1 cellular context compared by ENCODE assay signal in genomic region chr1:236532850-236533249, GRCh38.
A peak's percentile ranks its signal among the peaks of the same experiment; 100 is the strongest.
TF ChIP-seq lines count a peak whose summit lies in the region.

No MANE protein-coding gene starts in this region.

TF ChIP-seq in liver, 16 proteins besides CTCF, POLR2A, EP300 and RAD21 (continued from another document):
- no peak for TF ChIP-seq FOXA1 (IDR thresholded peaks at IDR 0.05)
- peak; percentile 20 to 61 for TF ChIP-seq HNF4A (conservative IDR thresholded peaks at IDR 0.05)
- no peak for TF ChIP-seq ZBTB33 (IDR thresholded peaks at IDR 0.05)
- no peak for TF ChIP-seq YY1 (IDR thresholded peaks at IDR 0.05)
- TF ChIP-seq JUND (IDR thresholded peaks at IDR 0.05): no peak
- TF ChIP-seq SP1 (IDR thresholded peaks at IDR 0.05): peak; percentile 28
- no peak for TF ChIP-seq ATF3 (IDR thresholded peaks at IDR 0.05)
- peak; percentile 44 to 59 for TF ChIP-seq RXRA (IDR thresholded peaks at IDR 0.05)
- TF ChIP-seq EGR1 (IDR thresholded peaks at IDR 0.05; ENCODE audit: low read depth in 2 of 2): no peak
TF ChIP-seq in liver: peak in this region for 4.
